In the genomic region with DNA sequence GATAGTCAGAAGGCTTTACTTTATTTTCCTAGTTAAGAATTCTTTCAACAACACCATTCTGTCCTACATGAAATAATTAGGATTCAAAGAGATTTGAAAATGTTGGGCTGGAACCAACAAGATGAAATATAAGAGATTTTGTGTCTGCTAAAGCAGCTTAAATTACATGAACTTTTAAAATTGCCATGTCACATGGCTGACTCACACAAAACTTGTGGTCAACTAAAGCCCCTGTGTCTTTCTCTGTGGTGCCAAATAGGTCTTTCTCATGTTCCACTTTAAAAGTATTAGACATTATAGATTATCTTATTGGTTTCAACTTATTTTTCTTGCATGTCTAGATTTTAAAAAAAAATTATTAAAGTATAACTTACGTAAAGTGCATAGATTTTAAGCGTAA, we compare ENCODE assay signal across 30 cellular contexts.
DNase-seq lines count a peak whose midpoint lies in the region; ATAC-seq and TF ChIP-seq lines count a peak whose summit lies in the region.
"Had no signal": no experiment of that assay in that cellular context is flagged by ENCODE, and none has a peak within 500 bp of the region (broad histone marks: within the 10 kb centered on the region; RNA-seq: fewer than 3 reads in every experiment).

No MANE protein-coding gene starts in this region.

- no peaks in the 10 kb centered on the region for H3K9me3 Mint-ChIP-seq in osteocyte (ENCODE audit: unreplicated experiment)

- peak overlapping the region; percentile 72 for H3K27ac Mint-ChIP-seq in osteocyte (ENCODE audit: unreplicated experiment)
- H3K27ac Mint-ChIP-seq: endodermal cell; naive thymus-derived CD8-positive, alpha-beta T cell had no signal

- no peak overlapping the region for H3K4me3 Mint-ChIP-seq in osteocyte (ENCODE audit: unreplicated experiment)
- H3K4me3 Mint-ChIP-seq: endodermal cell; naive thymus-derived CD8-positive, alpha-beta T cell had no signal

- no peak for ATAC-seq in HG03432 (IDR thresholded peaks at IDR 0.05; ENCODE audit: unreplicated experiment)
- ATAC-seq in left colon = no peak
- ATAC-seq: activated CD4-positive, CD25-positive, alpha-beta regulatory T cell treated with anti-CD3 and anti-CD28 coated beads, Interleukin-2, amount 50 U/mL, for 24 hours; esophagus mucosa; left lung; naive thymus-derived CD8-positive, alpha-beta T cell had no signal

- H3K4me1 Mint-ChIP-seq in osteocyte (ENCODE audit: unreplicated experiment) = peaks cover 7% of the 10 kb centered on the region
- H3K4me1 Mint-ChIP-seq: endodermal cell; naive thymus-derived CD8-positive, alpha-beta T cell had no signal

- DNase-seq in H4 (ENCODE audit: low spot score) (peak; percentile 29), OCI-M1 (lab: John Stamatoyannopoulos, UW) (peak; percentile 3), cardiac fibroblast (ENCODE audit: low read depth in 2 of 2) (peak; percentile 5 to 27), osteocyte (ENCODE audit: extremely low spot score, unreplicated experiment) (no peak), left colon (no peak), T-helper 9 cell (no peak), kidney tubule cell (ENCODE audit: low spot score) (no peak)
- DNase-seq: activated CD4-positive, alpha-beta T cell treated with anti-CD3 and anti-CD28 coated beads, Interleukin-2, amount 50 U/mL, for 48 hours; activated naive CD4-positive, alpha-beta T cell treated with Interleukin-2 at 50 U/mL for 16 hours; cortex of kidney; endodermal cell; GF-D8; hippocampal formation; left lung; midbrain; naive thymus-derived CD8-positive, alpha-beta T cell; NCI-H1092 treated with DMSO at 0.1 percent for 48 hours; NCI-H187 treated with DMSO at 0.1 percent for 48 hours; NCI-H524 treated with DMSO at 0.1 percent for 48 hours; occipital lobe; Peyer's patch; stimulated activated CD4-positive, alpha-beta T cell treated with anti-CD3 and anti-CD28 coated beads, Interleukin-2, amount 100 ng/mL, for 24 hours had no signal

- H3K4me3 ChIP-seq in cardiac fibroblast (replicated peaks in 1 of 2; ENCODE audit: low read depth in 2 of 2, low read length in 2 of 2) = no peak overlapping the region
- H3K4me3 ChIP-seq: BLaER1, HAP-1, left lung, Peyer's patch, SJSA1, smooth muscle cell, tibial nerve had no signal

- TF ChIP-seq CTCF in cardiac fibroblast (IDR thresholded peaks at IDR 0.05; ENCODE audit: low read depth, low read length) (no peak), osteocyte (IDR thresholded peaks at IDR 0.05) (no peak)

- H3K27me3 Mint-ChIP-seq in osteocyte (ENCODE audit: unreplicated experiment) = no peaks in the 10 kb centered on the region

- no peaks in the 10 kb centered on the region for H3K36me3 Mint-ChIP-seq in osteocyte (ENCODE audit: unreplicated experiment)
- H3K36me3 Mint-ChIP-seq: naive thymus-derived CD8-positive, alpha-beta T cell had no signal

- intact Hi-C loops in left colon (cut with DNase I, micrococcal nuclease) = no loop called here

Comparison
In these comparisons a context has a peak if more than half of its experiments do, and no peak if none do; other contexts are left out.
1. DNase-seq: peak in H4 (single experiment), OCI-M1 (single experiment) and cardiac fibroblast (2 of 2); none in osteocyte (single experiment), left colon (0 of 2), T-helper 9 cell (single experiment) and kidney tubule cell (single experiment).